8 cellular contexts compared by ENCODE assay signal in genomic region chr2:218395826-218396687, GRCh38. TPM values are rescaled to one million over a fixed set of nuclear protein-coding genes. Genes with fewer than 3 reads are reported as not detected.
A peak's percentile ranks its signal among the peaks of the same experiment; 100 is the strongest.
DNase-seq lines count a peak whose midpoint lies in the region; ATAC-seq and TF ChIP-seq lines count a peak whose summit lies in the region.

No MANE protein-coding gene starts in this region.

- H3K27ac ChIP-seq in SU-DHL-6 (ENCODE audit: low read depth, low read length), result peak overlapping the region; percentile 71

- H3K4me1 Mint-ChIP-seq in type B pancreatic cell (ENCODE audit: unreplicated experiment), result peaks cover 17% of the 10 kb centered on the region

- DNase-seq in NCI-H1417 (lab: John Stamatoyannopoulos, UW), result peak; percentile 86 to 95 (median 94)
- DNase-seq in adipocyte (ENCODE audit: low read depth), result peak; percentile 98
- DNase-seq in cardiac septum (ENCODE audit: low spot score), result peak; percentile 97
- peak; percentile 98 for DNase-seq in pons (ENCODE audit: low spot score)
- DNase-seq in type B pancreatic cell (ENCODE audit: extremely low spot score, unreplicated experiment), result peak; percentile 95

- peak overlapping the region; percentile 71 for H3K4me2 ChIP-seq in SU-DHL-6 (ENCODE audit: low read depth, low read length, poor library complexity, severe bottlenecking)

- intact Hi-C loops in cardiac septum (cut with DNase I), result loop anchor here (1.0 to 5.0 kb wide), 6 partner anchors 10 to 171 kb away; partner anchors contain the start of genes AAMP, CNOT9, PNKD and USP37

- H3K9me3 ChIP-seq in SU-DHL-6 (ENCODE audit: insufficient read depth, low read length) (no peaks in the 10 kb centered on the region), adipocyte (ENCODE audit: control insufficient read depth, low read length) (no peaks in the 10 kb centered on the region)

- H3K4me3 ChIP-seq in SU-DHL-6 (ENCODE audit: insufficient read depth, low read length, poor library complexity, severe bottlenecking) (peak overlapping the region; percentile 85), adipocyte (ENCODE audit: low read length) (peak overlapping the region; percentile 89)

- no peaks in the 10 kb centered on the region for H3K36me3 Mint-ChIP-seq in type B pancreatic cell

- H3K27ac Mint-ChIP-seq in type B pancreatic cell, result peak overlapping the region; percentile 99

- H3K9me2 ChIP-seq in SU-DHL-6 (replicated peaks; ENCODE audit: insufficient read depth, low read length), result no peaks in the 10 kb centered on the region

- peak; percentile 58 for ATAC-seq in HG02798 (IDR thresholded peaks at IDR 0.05; ENCODE audit: poor library complexity, unreplicated experiment)

- H3K27me3 Mint-ChIP-seq in type B pancreatic cell, result peaks cover 18% of the 10 kb centered on the region

- peak overlapping the region; percentile 98 for H2AFZ ChIP-seq in SU-DHL-6 (ENCODE audit: low read depth, low read length, severe bottlenecking)

- peak overlapping the region; percentile 95 for H3K4me3 Mint-ChIP-seq in type B pancreatic cell

- no peaks in the 10 kb centered on the region for H3F3A ChIP-seq in SU-DHL-6 (ENCODE audit: insufficient read depth)

- H4K20me1 ChIP-seq in SU-DHL-6 (ENCODE audit: low read depth, low read length), result no peaks in the 10 kb centered on the region

- no peaks in the 10 kb centered on the region for H3K36me3 ChIP-seq in SU-DHL-6 (ENCODE audit: low read length)
- no peaks in the 10 kb centered on the region for H3K36me3 ChIP-seq in adipocyte (ENCODE audit: control insufficient read depth, insufficient read depth, low read length, severe bottlenecking)

- peak; percentile 81 for TF ChIP-seq CTCF in GM12874 (IDR thresholded peaks at IDR 0.05; ENCODE audit: insufficient read depth, low read depth, low read length)
- peak; percentile 84 for TF ChIP-seq CTCF in SU-DHL-6 (IDR thresholded peaks at IDR 0.05; ENCODE audit: insufficient read depth, low read length, poor library complexity, severe bottlenecking)
- peak; percentile 99 for TF ChIP-seq CTCF in type B pancreatic cell (conservative IDR thresholded peaks at IDR 0.05)

- H3K79me2 ChIP-seq in SU-DHL-6 (ENCODE audit: insufficient read depth, low read length), result peaks cover 7% of the 10 kb centered on the region; the same call in 1 of the 2 replicates

- H3K27me3 ChIP-seq in SU-DHL-6 (ENCODE audit: low read length) (no peaks in the 10 kb centered on the region), adipocyte (replicated peaks; ENCODE audit: control insufficient read depth, insufficient read depth, low read length) (no peaks in the 10 kb centered on the region)

- H3K9me3 Mint-ChIP-seq in type B pancreatic cell, result no peaks in the 10 kb centered on the region

- H3K9ac ChIP-seq in SU-DHL-6 (ENCODE audit: low read length) (peak overlapping the region; percentile 64), adipocyte (ENCODE audit: low read length) (peak overlapping the region; percentile 96)

- peaks cover 16% of the 10 kb centered on the region for H3K4me1 ChIP-seq in adipocyte (ENCODE audit: control insufficient read depth, insufficient read depth, low read length)

RNA-seq across cellular contexts. Expression of gene CTDSP1, which starts 3.6 kb away (rescaled TPM):
- 100 TPM for total RNA-seq in cardiac septum
- total RNA-seq in type B pancreatic cell (ENCODE audit: low replicate concordance), result 96.4 and 112 TPM in 2 replicates

RNA-seq across cellular contexts. Expression of gene SLC11A1, which starts 14.0 kb away (rescaled TPM):
- total RNA-seq in cardiac septum (6.4 TPM), type B pancreatic cell (ENCODE audit: low replicate concordance) (0.39 and 0.64 TPM in 2 replicates)

RNA-seq across cellular contexts. Expression of gene VIL1, which starts 22.9 kb away (rescaled TPM):
- total RNA-seq in cardiac septum, result not detected
- total RNA-seq in type B pancreatic cell (ENCODE audit: low replicate concordance), result 64.6 and 142 TPM in 2 replicates

RNA-seq across cellular contexts. Expression of gene CATIP, which starts 39.4 kb away (rescaled TPM):
- not detected for total RNA-seq in cardiac septum
- total RNA-seq in type B pancreatic cell (ENCODE audit: low replicate concordance), result 0.21 and 4.1 TPM in 2 replicates

Comparison
In these comparisons a context has a peak if more than half of its experiments do, and no peak if none do; other contexts are left out.
1. Peak in every context shown above with its lines: DNase-seq, ATAC-seq, H3K4me3 ChIP-seq and H3K27ac ChIP-seq.
2. RNA of gene VIL1, which starts 22.9 kb away (total RNA-seq): 64.6 to 142 TPM in type B pancreatic cell; not detected in cardiac septum (single experiment); every median in the first group is over 10 times any median in the second.